22 cellular contexts compared by ENCODE assay signal in genomic region chr9:26243298-26243697, GRCh38.
DNase-seq lines count a peak whose midpoint lies in the region; ATAC-seq and TF ChIP-seq lines count a peak whose summit lies in the region.
"Had no signal": no experiment of that assay in that cellular context is flagged by ENCODE, and none has a peak within 500 bp of the region (broad histone marks: within the 10 kb centered on the region; RNA-seq: fewer than 3 reads in every experiment).

No MANE protein-coding gene starts in this region.

- peak overlapping the region; percentile 60 for H2AFZ ChIP-seq in ACC112 (ENCODE audit: low read length, unreplicated experiment)

- H3K9me3 ChIP-seq in right atrium auricular region, result no peaks in the 10 kb centered on the region
- H3K9me3 ChIP-seq: BLaER1 treated with 17β-estradiol and CSF1 and Interleukin-3, amounts not matched to agents 10 nM and 100 nM; SJSA1 had no signal

- H3K27me3 ChIP-seq in ACC112 (ENCODE audit: insufficient read depth, low read length), result no peaks in the 10 kb centered on the region
- H3K27me3 ChIP-seq in right atrium auricular region, result no peaks in the 10 kb centered on the region
- H3K27me3 ChIP-seq: BLaER1 treated with 17β-estradiol and CSF1 and Interleukin-3, amounts not matched to agents 10 nM and 100 nM; SJSA1 had no signal

- H3K27ac Mint-ChIP-seq in chondrocyte (ENCODE audit: unreplicated experiment) (peak overlapping the region; percentile 38), osteocyte (ENCODE audit: unreplicated experiment) (peak overlapping the region; percentile 95), natural killer cell (no peak overlapping the region)
- no peak overlapping the region for H3K27ac Mint-ChIP-seq in activated naive CD8-positive, alpha-beta T cell treated with anti-CD3 and anti-CD28 coated beads, Interleukin-2, amount 50 U/mL, for 24 hours
- H3K27ac Mint-ChIP-seq: CD8-positive, alpha-beta T cell had no signal

- H3K4me1 ChIP-seq in ACC112 (ENCODE audit: control insufficient read depth, insufficient read depth, low read length, unreplicated experiment) (peaks cover 33% of the 10 kb centered on the region), right atrium auricular region (no peaks in the 10 kb centered on the region)
- H3K4me1 ChIP-seq: BLaER1 treated with 17β-estradiol and CSF1 and Interleukin-3, amounts not matched to agents 10 nM and 100 nM had no signal

- H3K36me3 ChIP-seq in ACC112 (ENCODE audit: insufficient read depth, low read length) (no peaks in the 10 kb centered on the region), right atrium auricular region (no peaks in the 10 kb centered on the region)
- H3K36me3 ChIP-seq: BLaER1 treated with 17β-estradiol and CSF1 and Interleukin-3, amounts not matched to agents 10 nM and 100 nM; SJSA1 had no signal

- no peaks in the 10 kb centered on the region for H3K36me3 Mint-ChIP-seq in chondrocyte (ENCODE audit: low read depth)
- no peaks in the 10 kb centered on the region for H3K36me3 Mint-ChIP-seq in osteocyte (ENCODE audit: unreplicated experiment)
- peaks cover 9% of the 10 kb centered on the region for H3K36me3 Mint-ChIP-seq in natural killer cell
- H3K36me3 Mint-ChIP-seq in activated naive CD8-positive, alpha-beta T cell treated with anti-CD3 and anti-CD28 coated beads, Interleukin-2, amount 50 U/mL, for 24 hours (ENCODE audit: low read depth), result no peaks in the 10 kb centered on the region
- H3K36me3 Mint-ChIP-seq: CD8-positive, alpha-beta T cell had no signal

- no peak for TF ChIP-seq CTCF in chondrocyte (IDR thresholded peaks at IDR 0.05)
- TF ChIP-seq CTCF in osteocyte (IDR thresholded peaks at IDR 0.05), result no peak
- no peak for TF ChIP-seq CTCF in right atrium auricular region (IDR thresholded peaks at IDR 0.05)
- no peak for TF ChIP-seq CTCF in GM13976 (IDR thresholded peaks at IDR 0.05; ENCODE audit: borderline replicate concordance, control extremely low read depth, extremely low read depth, insufficient read depth, missing control alignments)
- no peak for TF ChIP-seq CTCF in natural killer cell (IDR thresholded peaks at IDR 0.05)

- peak overlapping the region; percentile 98 for H3K27ac ChIP-seq in ACC112 (ENCODE audit: low read depth, low read length)
- no peak overlapping the region for H3K27ac ChIP-seq in right atrium auricular region
- H3K27ac ChIP-seq: BLaER1 treated with 17β-estradiol and CSF1 and Interleukin-3, amounts not matched to agents 10 nM and 100 nM; SJSA1 had no signal

- H3K4me1 Mint-ChIP-seq in chondrocyte (ENCODE audit: low read depth), result peaks cover 24% of the 10 kb centered on the region
- H3K4me1 Mint-ChIP-seq in osteocyte (ENCODE audit: unreplicated experiment), result peaks cover 75% of the 10 kb centered on the region
- H3K4me1 Mint-ChIP-seq in natural killer cell, result no peaks in the 10 kb centered on the region
- H3K4me1 Mint-ChIP-seq in activated naive CD8-positive, alpha-beta T cell treated with anti-CD3 and anti-CD28 coated beads, Interleukin-2, amount 50 U/mL, for 24 hours, result no peaks in the 10 kb centered on the region

- H3K79me2 ChIP-seq in ACC112 (ENCODE audit: control insufficient read depth, insufficient read depth, low read length, unreplicated experiment), result no peaks in the 10 kb centered on the region

- peak; percentile 26 for DNase-seq in NCI-H460 (ENCODE audit: extremely low read depth, low read depth)
- DNase-seq in chondrocyte (ENCODE audit: low spot score), result no peak
- no peak for DNase-seq in osteocyte (ENCODE audit: extremely low spot score, unreplicated experiment)
- DNase-seq in right atrium auricular region (ENCODE audit: low spot score), result no peak
- no peak for DNase-seq in GM13976 (ENCODE audit: low spot score)
- no peak for DNase-seq in natural killer cell
- DNase-seq in activated naive CD8-positive, alpha-beta T cell treated with anti-CD3 and anti-CD28 coated beads, Interleukin-2, amount 50 U/mL, for 24 hours, result no peak
- DNase-seq: Calu3; CD8-positive, alpha-beta T cell; DMS53; KG1; MV-4-11; NCI-H1417; NCI-H187; NCI-H2107; NCI-H510A treated with DMSO at 0.1 percent for 48 hours; NCI-H774; RPMI8226 had no signal

- H3K27me3 Mint-ChIP-seq in chondrocyte (ENCODE audit: low read depth) (no peaks in the 10 kb centered on the region), osteocyte (ENCODE audit: unreplicated experiment) (no peaks in the 10 kb centered on the region), natural killer cell (ENCODE audit: low read depth in 2 of 2) (no peaks in the 10 kb centered on the region)
- no peaks in the 10 kb centered on the region for H3K27me3 Mint-ChIP-seq in activated naive CD8-positive, alpha-beta T cell treated with anti-CD3 and anti-CD28 coated beads, Interleukin-2, amount 50 U/mL, for 24 hours

- no peak overlapping the region; the same call in 1 of the 2 replicates for H3K4me3 ChIP-seq in ACC112 (ENCODE audit: low read depth, low read length)
- no peak overlapping the region for H3K4me3 ChIP-seq in right atrium auricular region
- H3K4me3 ChIP-seq: BLaER1 treated with 17β-estradiol and CSF1 and Interleukin-3, amounts not matched to agents 10 nM and 100 nM; SJSA1 had no signal

- intact Hi-C loops in natural killer cell (cut with micrococcal nuclease), result no loop called here

- in situ Hi-C loops in GM13976 (cut with MboI; ENCODE audit: low sequenced_read_pairs, unreplicated experiment), result no loop called here

- H3K4me3 Mint-ChIP-seq in chondrocyte (ENCODE audit: unreplicated experiment) (no peak overlapping the region), osteocyte (ENCODE audit: unreplicated experiment) (peak overlapping the region; percentile 8), natural killer cell (no peak overlapping the region)
- H3K4me3 Mint-ChIP-seq in activated naive CD8-positive, alpha-beta T cell treated with anti-CD3 and anti-CD28 coated beads, Interleukin-2, amount 50 U/mL, for 24 hours, result no peak overlapping the region
- H3K4me3 Mint-ChIP-seq: CD8-positive, alpha-beta T cell had no signal

- ATAC-seq in natural killer cell, result no peak
- no peak for ATAC-seq in activated naive CD8-positive, alpha-beta T cell treated with anti-CD3 and anti-CD28 coated beads, Interleukin-2, amount 50 U/mL, for 24 hours
- ATAC-seq: CD8-positive, alpha-beta T cell; HepG2 had no signal

- no peaks in the 10 kb centered on the region for H3K9me3 Mint-ChIP-seq in chondrocyte (ENCODE audit: low read depth)
- H3K9me3 Mint-ChIP-seq in osteocyte (ENCODE audit: unreplicated experiment), result peaks cover under 1% of the 10 kb centered on the region
- H3K9me3 Mint-ChIP-seq in natural killer cell, result peaks cover 4 to 16% of the 10 kb centered on the region in 2 donors
- peaks cover 14% of the 10 kb centered on the region for H3K9me3 Mint-ChIP-seq in activated naive CD8-positive, alpha-beta T cell treated with anti-CD3 and anti-CD28 coated beads, Interleukin-2, amount 50 U/mL, for 24 hours

Comparison
In these comparisons a context has a peak if more than half of its experiments do, and no peak if none do; other contexts are left out.
1. H3K27ac Mint-ChIP-seq: peak in chondrocyte (single experiment) and osteocyte (single experiment); none in natural killer cell (0 of 2) and activated naive CD8-positive, alpha-beta T cell treated with anti-CD3 and anti-CD28 coated beads, Interleukin-2, amount 50 U/mL, for 24 hours (single experiment).